25 cellular contexts compared by ENCODE assay signal in the genomic region with DNA sequence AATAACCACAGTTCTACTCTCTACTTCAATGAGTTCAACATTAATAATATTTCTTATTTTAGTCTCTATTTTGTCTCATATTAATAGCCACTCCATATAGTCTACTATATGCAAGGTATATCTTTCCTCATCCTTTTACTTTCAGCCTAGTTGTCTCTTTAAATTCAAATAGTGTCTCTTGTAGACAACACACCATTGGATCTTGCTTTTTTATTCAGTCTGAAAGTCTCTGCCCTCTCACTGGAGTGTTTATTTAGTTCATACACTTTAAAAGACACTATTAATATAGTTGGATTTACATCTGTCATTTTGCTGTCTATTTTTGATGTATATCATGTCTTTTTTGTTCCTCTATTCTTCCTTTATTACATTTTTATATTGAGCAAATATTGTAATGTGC.
"Had no signal": no experiment of that assay in that cellular context is flagged by ENCODE, and none has a peak within 500 bp of the region (broad histone marks: within the 10 kb centered on the region; RNA-seq: fewer than 3 reads in every experiment).

No MANE protein-coding gene starts in this region.

- H3K4me1 ChIP-seq: colonic mucosa, esophagus muscularis mucosa, esophagus squamous epithelium, foreskin keratinocyte, gastrocnemius medialis, gastroesophageal sphincter, heart left ventricle, heart right ventricle had no signal

- H3K27me3 Mint-ChIP-seq: dendritic cell treated with granulocyte-macrophage colony-stimulating factor and Interleukin-4, amounts not matched to agents 40 ng/mL and 50 ng/mL, for 4 days; effector memory CD8-positive, alpha-beta T cell had no signal

- H3K4me3 Mint-ChIP-seq: dendritic cell treated with granulocyte-macrophage colony-stimulating factor and Interleukin-4, amounts not matched to agents 40 ng/mL and 50 ng/mL, for 4 days; effector memory CD8-positive, alpha-beta T cell; endodermal cell had no signal

- ATAC-seq: effector memory CD8-positive, alpha-beta T cell; esophagus mucosa; foreskin keratinocyte; gastrocnemius medialis; gastroesophageal sphincter; heart left ventricle; heart right ventricle had no signal

- H3K36me3 ChIP-seq: colonic mucosa, esophagus muscularis mucosa, esophagus squamous epithelium, gastrocnemius medialis, gastroesophageal sphincter, heart left ventricle, heart right ventricle had no signal

- DNase-seq: colonic mucosa; cortex of kidney; dermis blood vessel endothelial cell; dorsolateral prefrontal cortex; effector CD4-positive, alpha-beta T cell; effector CD8-positive, alpha-beta T cell; effector memory CD4-positive, alpha-beta T cell; effector memory CD8-positive, alpha-beta T cell; endodermal cell; erythroblast; esophagus squamous epithelium; foreskin fibroblast; foreskin keratinocyte; foreskin melanocyte; gastrocnemius medialis; glutamatergic neuron; head of caudate nucleus; heart left ventricle; heart right ventricle had no signal

- H3K4me3 ChIP-seq: colonic mucosa, coronary artery, dorsolateral prefrontal cortex, esophagus muscularis mucosa, esophagus squamous epithelium, gastrocnemius medialis, gastroesophageal sphincter, heart left ventricle, heart right ventricle had no signal

- H3K27ac Mint-ChIP-seq: dendritic cell treated with granulocyte-macrophage colony-stimulating factor and Interleukin-4, amounts not matched to agents 40 ng/mL and 50 ng/mL, for 4 days; effector memory CD8-positive, alpha-beta T cell; endodermal cell had no signal

- H3K9me3 ChIP-seq: colonic mucosa, esophagus squamous epithelium, gastrocnemius medialis had no signal

- H3K4me1 Mint-ChIP-seq: endodermal cell had no signal

- H3K27ac ChIP-seq: colonic mucosa, coronary artery, dorsolateral prefrontal cortex, epithelial cell of prostate, esophagus muscularis mucosa, esophagus squamous epithelium, foreskin keratinocyte, gastrocnemius medialis, gastroesophageal sphincter, heart left ventricle, heart right ventricle had no signal
